In genomic region chr17:68355093-68355492, GRCh38 we compare ENCODE assay signal across 15 cellular contexts.
DNase-seq lines count a peak whose midpoint lies in the region; ATAC-seq and TF ChIP-seq lines count a peak whose summit lies in the region.
"Had no signal": no experiment of that assay in that cellular context is flagged by ENCODE, and none has a peak within 500 bp of the region (broad histone marks: within the 10 kb centered on the region; RNA-seq: fewer than 3 reads in every experiment).

No MANE protein-coding gene starts in this region.

- H3K9ac ChIP-seq in fibroblast of lung (ENCODE audit: insufficient read depth, low read length), result no peak overlapping the region

- CTCF ChIA-PET in activated CD4-positive, alpha-beta memory T cell treated with anti-CD3 and anti-CD28 coated beads, Interleukin-2, amount 10 ng/mL, durations not matched to agents 7 days and 5 days (lab: Charles Lee), result interaction anchor here (0.6 to 3.8 kb wide), 7 partner anchors 10 to 105 kb away, joined by 3 to 22 read pairs (median 4); partner anchors contain the start of gene ARSG
- CTCF ChIA-PET in activated CD4-positive, alpha-beta memory T cell treated with anti-CD3 and anti-CD28 coated beads for 36 hours (lab: Charles Lee), result interaction anchor here (0.9 to 1.4 kb wide), 3 partner anchors 44 to 106 kb away, joined by 3 to 7 read pairs (median 3); no protein-coding TSS in a partner anchor

- peak overlapping the region; percentile 57 for H3K4me2 ChIP-seq in fibroblast of lung (ENCODE audit: extremely low read depth, insufficient read depth, low read length)
- H3K4me2 ChIP-seq: GM23338 had no signal

- POLR2A ChIA-PET in activated CD4-positive, alpha-beta memory T cell treated with anti-CD3 and anti-CD28 coated beads, Interleukin-2, amount 10 ng/mL, durations not matched to agents 7 days and 5 days (lab: Charles Lee), result interaction anchor here (1.0 to 9.3 kb wide), 8 partner anchors 9 to 107 kb away, joined by 3 to 138 read pairs (median 9); partner anchors contain the start of genes AMZ2, ARSG and SLC16A6
- POLR2A ChIA-PET in activated CD4-positive, alpha-beta memory T cell treated with anti-CD3 and anti-CD28 coated beads for 36 hours (lab: Charles Lee), result interaction anchor here (1.4 kb wide), 1 partner anchor 63 kb away, joined by 5 read pairs; no protein-coding TSS in a partner anchor

- H3K27me3 ChIP-seq in fibroblast of lung (ENCODE audit: control insufficient read depth, insufficient read depth, low read length), result no peaks in the 10 kb centered on the region
- H3K27me3 ChIP-seq in gastrocnemius medialis, result no peaks in the 10 kb centered on the region

- no peaks in the 10 kb centered on the region for H3K79me2 ChIP-seq in fibroblast of lung (ENCODE audit: control insufficient read depth, insufficient read depth, low read length)

- no peaks in the 10 kb centered on the region for H3K36me3 ChIP-seq in fibroblast of lung (ENCODE audit: control insufficient read depth, insufficient read depth, low read length)
- H3K36me3 ChIP-seq in gastrocnemius medialis, result no peaks in the 10 kb centered on the region

- peaks cover 81% of the 10 kb centered on the region for H3K4me1 Mint-ChIP-seq in activated CD4-positive, alpha-beta memory T cell treated with anti-CD3 and anti-CD28 coated beads, Interleukin-2, amount 10 ng/mL, durations not matched to agents 7 days and 5 days
- peaks cover 64% of the 10 kb centered on the region for H3K4me1 Mint-ChIP-seq in activated CD4-positive, alpha-beta memory T cell treated with anti-CD3 and anti-CD28 coated beads for 36 hours (ENCODE audit: low read depth)

- no peak overlapping the region for H3K4me3 Mint-ChIP-seq in activated CD4-positive, alpha-beta memory T cell treated with anti-CD3 and anti-CD28 coated beads, Interleukin-2, amount 10 ng/mL, durations not matched to agents 7 days and 5 days
- no peak overlapping the region for H3K4me3 Mint-ChIP-seq in activated CD4-positive, alpha-beta memory T cell treated with anti-CD3 and anti-CD28 coated beads for 36 hours
- H3K4me3 Mint-ChIP-seq: GM23338, naive B cell, WTC11 had no signal

- H3K27me3 Mint-ChIP-seq in activated CD4-positive, alpha-beta memory T cell treated with anti-CD3 and anti-CD28 coated beads, Interleukin-2, amount 10 ng/mL, durations not matched to agents 7 days and 5 days, result no peaks in the 10 kb centered on the region
- no peaks in the 10 kb centered on the region for H3K27me3 Mint-ChIP-seq in activated CD4-positive, alpha-beta memory T cell treated with anti-CD3 and anti-CD28 coated beads for 36 hours

- no peak for TF ChIP-seq CTCF in fibroblast of lung (conservative IDR thresholded peaks at IDR 0.05 in 1 of 2, IDR thresholded peaks at IDR 0.05 in 1 of 2; ENCODE audit: low read depth in 1 of 2, low read length in 2 of 2)
- TF ChIP-seq CTCF in gastrocnemius medialis (IDR thresholded peaks at IDR 0.05 in 4 of 5, conservative IDR thresholded peaks at IDR 0.05 in 1 of 5), result no peak
- no peak for TF ChIP-seq CTCF in GM20000 (IDR thresholded peaks at IDR 0.05; ENCODE audit: extremely low read depth, missing control alignments)

- no peaks in the 10 kb centered on the region for H3K9me3 Mint-ChIP-seq in activated CD4-positive, alpha-beta memory T cell treated with anti-CD3 and anti-CD28 coated beads, Interleukin-2, amount 10 ng/mL, durations not matched to agents 7 days and 5 days
- no peaks in the 10 kb centered on the region for H3K9me3 Mint-ChIP-seq in activated CD4-positive, alpha-beta memory T cell treated with anti-CD3 and anti-CD28 coated beads for 36 hours
- H3K9me3 Mint-ChIP-seq: GM23338, naive B cell had no signal

- peaks cover 27% of the 10 kb centered on the region for H3K36me3 Mint-ChIP-seq in activated CD4-positive, alpha-beta memory T cell treated with anti-CD3 and anti-CD28 coated beads, Interleukin-2, amount 10 ng/mL, durations not matched to agents 7 days and 5 days (ENCODE audit: low read depth)
- H3K36me3 Mint-ChIP-seq in activated CD4-positive, alpha-beta memory T cell treated with anti-CD3 and anti-CD28 coated beads for 36 hours, result peaks cover 7% of the 10 kb centered on the region
- H3K36me3 Mint-ChIP-seq: naive B cell had no signal

- in situ Hi-C loops in gastrocnemius medialis (cut with MboI; ENCODE audit: low sequenced_read_pairs in 4 of 4), result no loop called here

- ATAC-seq in gastrocnemius medialis (peak; percentile 48 to 61), HG03457 (IDR thresholded peaks at IDR 0.05; ENCODE audit: unreplicated experiment) (no peak)
- ATAC-seq: GM23338, WTC11 had no signal

- peaks cover 7% of the 10 kb centered on the region for H3K4me1 ChIP-seq in fibroblast of lung (ENCODE audit: control insufficient read depth, extremely low read depth, insufficient read depth, low read length)
- H3K4me1 ChIP-seq in gastrocnemius medialis, result peaks cover 3 to 6% of the 10 kb centered on the region in 2 donors

- H3K27ac ChIP-seq in fibroblast of lung (ENCODE audit: insufficient read depth, low read length) (peak overlapping the region; percentile 71), gastrocnemius medialis (peak overlapping the region in 1 of 4 donors; percentile 41)

- peak overlapping the region; percentile 96 for H3K27ac Mint-ChIP-seq in activated CD4-positive, alpha-beta memory T cell treated with anti-CD3 and anti-CD28 coated beads, Interleukin-2, amount 10 ng/mL, durations not matched to agents 7 days and 5 days
- H3K27ac Mint-ChIP-seq in activated CD4-positive, alpha-beta memory T cell treated with anti-CD3 and anti-CD28 coated beads for 36 hours, result no peak overlapping the region
- H3K27ac Mint-ChIP-seq: GM23338, naive B cell, WTC11 had no signal

- no peaks in the 10 kb centered on the region for H3K9me3 ChIP-seq in fibroblast of lung (ENCODE audit: control insufficient read depth, insufficient read depth, low read depth, low read length)
- no peaks in the 10 kb centered on the region for H3K9me3 ChIP-seq in gastrocnemius medialis

- TF ChIP-seq POLR2A in gastrocnemius medialis (IDR thresholded peaks at IDR 0.05), result no peak

- no peak for DNase-seq in activated CD4-positive, alpha-beta memory T cell treated with anti-CD3 and anti-CD28 coated beads, Interleukin-2, amount 10 ng/mL, durations not matched to agents 7 days and 5 days
- no peak for DNase-seq in activated CD4-positive, alpha-beta memory T cell treated with anti-CD3 and anti-CD28 coated beads for 36 hours
- peak; percentile 61 for DNase-seq in NCI-H460 (ENCODE audit: extremely low read depth, low read depth)
- DNase-seq in fibroblast of lung (ENCODE audit: low read depth in 2 of 2), result peak; percentile 48 to 70
- no peak for DNase-seq in gastrocnemius medialis
- DNase-seq in D341Med (ENCODE audit: low spot score), result no peak
- DNase-seq in GM20000 (ENCODE audit: low spot score), result no peak
- DNase-seq: kidney, naive B cell, NCI-H82, Right ventricle myocardium superior, small intestine had no signal

- intact Hi-C loops in activated CD4-positive, alpha-beta memory T cell treated with anti-CD3 and anti-CD28 coated beads for 36 hours (cut with micrococcal nuclease), result loop anchor here (5.0 kb wide), 1 partner anchor 173 kb away; no protein-coding TSS in a partner anchor
- intact Hi-C loops in gastrocnemius medialis (cut with DNase I; ENCODE audit: low total_unique reads), result no loop called here

- no peak overlapping the region for H3K4me3 ChIP-seq in fibroblast of lung (replicated peaks in 1 of 4; ENCODE audit: control extremely low read depth in 1 of 4, insufficient read depth in 1 of 4, low read depth in 3 of 4, low read length in 4 of 4)
- H3K4me3 ChIP-seq in gastrocnemius medialis, result no peak overlapping the region
- H3K4me3 ChIP-seq: GM23338 had no signal

- H2AFZ ChIP-seq in fibroblast of lung (ENCODE audit: low read length), result no peak overlapping the region
- H2AFZ ChIP-seq: GM23338 had no signal

- H4K20me1 ChIP-seq in fibroblast of lung (ENCODE audit: control insufficient read depth, extremely low read depth, insufficient read depth, low read length), result no peaks in the 10 kb centered on the region

Comparison
In these comparisons a context has a peak if more than half of its experiments do, and no peak if none do; other contexts are left out.
1. DNase-seq: peak in NCI-H460 (single experiment) and fibroblast of lung (2 of 2); none in activated CD4-positive, alpha-beta memory T cell treated with anti-CD3 and anti-CD28 coated beads, Interleukin-2, amount 10 ng/mL, durations not matched to agents 7 days and 5 days (single experiment), activated CD4-positive, alpha-beta memory T cell treated with anti-CD3 and anti-CD28 coated beads for 36 hours (single experiment), gastrocnemius medialis (0 of 2), D341Med (single experiment) and GM20000 (single experiment).